Comparison of ENCODE assay signal across 35 cellular contexts in the genomic region with DNA sequence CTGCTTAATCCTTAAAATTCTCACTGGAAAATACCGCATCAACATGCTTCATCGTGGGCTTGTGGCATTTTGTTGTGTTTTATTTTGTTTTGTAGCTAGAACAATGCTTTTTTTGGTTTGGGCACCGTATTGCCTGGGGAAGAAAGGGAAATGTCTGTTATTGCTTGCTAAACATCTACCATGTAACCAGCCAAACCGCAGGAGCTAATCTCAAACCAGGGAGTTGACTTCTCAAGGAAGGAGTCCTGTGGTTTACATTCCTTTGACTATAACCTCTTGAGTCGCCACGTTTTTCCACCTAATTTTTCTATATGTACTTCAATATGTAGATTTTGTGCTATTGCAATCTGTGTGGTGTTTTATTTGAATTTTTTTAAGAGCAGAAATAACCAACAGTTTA.
A peak's percentile ranks its signal among the peaks of the same experiment; 100 is the strongest.
DNase-seq lines count a peak whose midpoint lies in the region; ATAC-seq and TF ChIP-seq lines count a peak whose summit lies in the region.
"Had no signal": no experiment of that assay in that cellular context is flagged by ENCODE, and none has a peak within 500 bp of the region (broad histone marks: within the 10 kb centered on the region; RNA-seq: fewer than 3 reads in every experiment).

No MANE protein-coding gene starts in this region.

- no peak overlapping the region for H3K4me3 Mint-ChIP-seq in stimulated activated naive B cell treated with anti-CD40 and anti-IgM and Interleukin-4, amounts not matched to agents 10 μg/mL and 1 μg/mL and 100 μg/mL, for 72 hours
- H3K4me3 Mint-ChIP-seq: activated naive CD4-positive, alpha-beta T cell treated with anti-CD3 and anti-CD28 coated beads, Interleukin-2, amount 50 U/mL, for 24 hours; CD8-positive, alpha-beta T cell; endodermal cell; neural crest cell; stimulated activated naive CD8-positive, alpha-beta T cell treated with anti-CD3 and anti-CD28 coated beads, Interleukin-15, Interleukin-2, amounts not matched to agents 100 ng/mL and 50 ng/mL, for 24 hours; T-cell had no signal

- no peak for TF ChIP-seq CTCF in PC-9 (conservative IDR thresholded peaks at IDR 0.05)
- no peak for TF ChIP-seq CTCF in choroid plexus epithelial cell (conservative IDR thresholded peaks at IDR 0.05; ENCODE audit: low read depth, low read length)

- peak overlapping the region; percentile 40; the same call in 1 of the 2 replicates for H2AFZ ChIP-seq in PC-9
- H2AFZ ChIP-seq: parathyroid adenoma had no signal

- H3F3A ChIP-seq in PC-9 (ENCODE audit: insufficient read depth, low read depth), result no peaks in the 10 kb centered on the region

- H3K4me1 ChIP-seq in PC-9 (replicated peaks; ENCODE audit: insufficient read depth), result no peaks in the 10 kb centered on the region
- H3K4me1 ChIP-seq: BE2C, gastroesophageal sphincter, parathyroid adenoma, right atrium auricular region had no signal

- no peak overlapping the region for H3K27ac Mint-ChIP-seq in stimulated activated naive B cell treated with anti-CD40 and anti-IgM and Interleukin-4, amounts not matched to agents 10 μg/mL and 1 μg/mL and 100 μg/mL, for 72 hours
- H3K27ac Mint-ChIP-seq: activated naive CD4-positive, alpha-beta T cell treated with anti-CD3 and anti-CD28 coated beads, Interleukin-2, amount 50 U/mL, for 24 hours; activated T-helper 2 cell treated with anti-CD3 and anti-CD28 coated beads, Interferon-gamma antibody, Interleukin-2, Interleukin-4, amounts not matched to agents 10 μg/mL and 5 μg/mL and 100 μg/mL, durations not matched to agents 14 hours and 24 hours and 36 hours; CD8-positive, alpha-beta T cell; endodermal cell; stimulated activated naive CD8-positive, alpha-beta T cell treated with anti-CD3 and anti-CD28 coated beads, Interleukin-15, Interleukin-2, amounts not matched to agents 100 ng/mL and 50 ng/mL, for 24 hours; T-cell had no signal

- no peaks in the 10 kb centered on the region for H3K9me2 ChIP-seq in PC-9 (ENCODE audit: insufficient read depth)

- H3K79me2 ChIP-seq in PC-9 (ENCODE audit: low read depth), result no peaks in the 10 kb centered on the region
- H3K79me2 ChIP-seq: parathyroid adenoma had no signal

- CTCF ChIA-PET in PC-9 (lab: Charles Lee), result no interaction called here

- ATAC-seq in HG03520 (IDR thresholded peaks at IDR 0.05; ENCODE audit: unreplicated experiment) (no peak), GM19395 (IDR thresholded peaks at IDR 0.05; ENCODE audit: unreplicated experiment) (no peak)
- ATAC-seq in stimulated activated naive B cell treated with anti-CD40 and anti-IgM and Interleukin-4, amounts not matched to agents 10 μg/mL and 1 μg/mL and 100 μg/mL, for 72 hours (replicated peaks), result no peak
- ATAC-seq: CD8-positive, alpha-beta T cell; esophagus mucosa; gastroesophageal sphincter; T-cell had no signal

- no peaks in the 10 kb centered on the region for H4K20me1 ChIP-seq in PC-9 (ENCODE audit: insufficient read depth)

- no peaks in the 10 kb centered on the region for H3K36me3 ChIP-seq in PC-9 (ENCODE audit: low read depth)
- H3K36me3 ChIP-seq: BE2C, gastroesophageal sphincter, right atrium auricular region, thoracic aorta had no signal

- POLR2A ChIA-PET in PC-9 (lab: Charles Lee; ENCODE audit: unreplicated experiment), result no interaction called here

- no TSS peak for BruUV-seq in PC-9 (replicated peaks; lab: Mats Ljungman, UMichigan)

- H3K27me3 ChIP-seq in PC-9 (ENCODE audit: insufficient read depth, low read depth), result no peaks in the 10 kb centered on the region
- H3K27me3 ChIP-seq: BE2C, gastroesophageal sphincter, right atrium auricular region had no signal

- H3K27me3 Mint-ChIP-seq in stimulated activated naive B cell treated with anti-CD40 and anti-IgM and Interleukin-4, amounts not matched to agents 10 μg/mL and 1 μg/mL and 100 μg/mL, for 72 hours, result no peaks in the 10 kb centered on the region
- H3K27me3 Mint-ChIP-seq: activated naive CD4-positive, alpha-beta T cell treated with anti-CD3 and anti-CD28 coated beads, Interleukin-2, amount 50 U/mL, for 24 hours; stimulated activated naive CD8-positive, alpha-beta T cell treated with anti-CD3 and anti-CD28 coated beads, Interleukin-15, Interleukin-2, amounts not matched to agents 100 ng/mL and 50 ng/mL, for 24 hours; T-cell had no signal

- H3K27ac ChIP-seq in PC-9, result no peak overlapping the region
- H3K27ac ChIP-seq: gastroesophageal sphincter, parathyroid adenoma, right atrium auricular region, RWPE1, thoracic aorta had no signal

- H3K36me3 Mint-ChIP-seq in stimulated activated naive B cell treated with anti-CD40 and anti-IgM and Interleukin-4, amounts not matched to agents 10 μg/mL and 1 μg/mL and 100 μg/mL, for 72 hours, result no peaks in the 10 kb centered on the region
- H3K36me3 Mint-ChIP-seq: activated naive CD4-positive, alpha-beta T cell treated with anti-CD3 and anti-CD28 coated beads, Interleukin-2, amount 50 U/mL, for 24 hours; CD8-positive, alpha-beta T cell; T-cell had no signal

- H3K4me3 ChIP-seq in PC-9 (no peak overlapping the region), choroid plexus epithelial cell (ENCODE audit: low read depth, low read length) (no peak overlapping the region)
- H3K4me3 ChIP-seq: gastroesophageal sphincter, right atrium auricular region, thoracic aorta had no signal

- no peaks in the 10 kb centered on the region for H3K4me1 Mint-ChIP-seq in stimulated activated naive B cell treated with anti-CD40 and anti-IgM and Interleukin-4, amounts not matched to agents 10 μg/mL and 1 μg/mL and 100 μg/mL, for 72 hours
- H3K4me1 Mint-ChIP-seq: activated naive CD4-positive, alpha-beta T cell treated with anti-CD3 and anti-CD28 coated beads, Interleukin-2, amount 50 U/mL, for 24 hours; endodermal cell; T-cell had no signal

- H3K4me2 ChIP-seq in PC-9, result no peak overlapping the region

- intact Hi-C loops in PC-9 (cut with micrococcal nuclease; ENCODE audit: unreplicated experiment), result no loop called here

- DNase-seq in GM03348 (ENCODE audit: low spot score) (peak; percentile 29), PC-9 (no peak), choroid plexus epithelial cell (ENCODE audit: low read depth) (peak; percentile 58), renal cortical epithelial cell (ENCODE audit: low read depth) (peak; percentile 48), cerebellar nuclear complex (lab: John Stamatoyannopoulos, UW) (no peak)
- no peak for DNase-seq in stimulated activated naive B cell treated with anti-CD40 and anti-IgM and Interleukin-4, amounts not matched to agents 10 μg/mL and 1 μg/mL and 100 μg/mL, for 72 hours
- DNase-seq: activated CD4-positive, alpha-beta T cell treated with anti-CD3 and anti-CD28 coated beads for 48 hours; activated CD8-positive, alpha-beta memory T cell treated with anti-CD3 and anti-CD28 coated beads for 24 hours; activated T-cell treated with anti-CD3 and anti-CD28 coated beads for 4 hours; anterior cingulate cortex; BE2C; CD8-positive, alpha-beta T cell; central memory CD4-positive, alpha-beta T cell; dermis blood vessel endothelial cell; DMS 273 treated with DMSO at 0.1 percent for 48 hours; endodermal cell; HCEC 1CT; hypothalamus; NCI-H146; NCI-H2107; NCI-H774; stimulated activated CD4-positive, alpha-beta T cell treated with anti-CD3 and anti-CD28 coated beads, Interleukin-1b, Interleukin-23, amount 100 ng/mL, for 48 hours; T-cell had no signal

- H3K9me3 Mint-ChIP-seq in stimulated activated naive B cell treated with anti-CD40 and anti-IgM and Interleukin-4, amounts not matched to agents 10 μg/mL and 1 μg/mL and 100 μg/mL, for 72 hours, result peaks cover 0 to 2% of the 10 kb centered on the region in 2 donors
- H3K9me3 Mint-ChIP-seq: endodermal cell, neural crest cell had no signal

- H3K9me3 ChIP-seq in PC-9 (ENCODE audit: insufficient read depth, low read depth), result no peaks in the 10 kb centered on the region
- H3K9me3 ChIP-seq: BE2C, gastroesophageal sphincter, right atrium auricular region, thoracic aorta had no signal

Comparison
In these comparisons a context has a peak if more than half of its experiments do, and no peak if none do; other contexts are left out.
1. DNase-seq: peak in GM03348 (single experiment), choroid plexus epithelial cell (single experiment) and renal cortical epithelial cell (single experiment); none in PC-9 (0 of 2), cerebellar nuclear complex (0 of 2) and stimulated activated naive B cell treated with anti-CD40 and anti-IgM and Interleukin-4, amounts not matched to agents 10 μg/mL and 1 μg/mL and 100 μg/mL, for 72 hours (single experiment).